ENCODE assay signal across 8 cellular contexts in the genomic region with DNA sequence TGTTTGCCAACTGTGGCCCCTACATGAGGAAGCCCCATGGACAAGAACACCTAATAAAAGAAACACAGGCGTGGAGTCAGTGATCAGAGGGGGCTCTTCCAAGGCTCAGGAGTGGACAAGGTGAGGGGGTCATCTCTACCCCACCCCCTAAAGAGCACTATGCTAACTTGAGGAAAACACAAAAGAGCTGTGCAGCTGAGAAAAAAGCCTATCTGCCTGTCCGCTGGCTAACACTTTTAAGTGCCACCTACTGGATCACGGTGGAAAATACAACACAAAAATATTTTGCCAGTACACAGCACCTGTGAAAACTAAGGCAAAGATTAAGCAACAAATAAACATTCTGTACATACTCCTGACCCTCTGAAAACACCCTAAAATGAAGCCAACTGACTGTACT. TPM values are rescaled to one million over a fixed set of nuclear protein-coding genes. Genes with fewer than 3 reads are reported as not detected.
DNase-seq lines count a peak whose midpoint lies in the region; ATAC-seq, FAIRE-seq and TF ChIP-seq lines count a peak whose summit lies in the region.
"Had no signal": no experiment of that assay in that cellular context is flagged by ENCODE, and none has a peak within 500 bp of the region (broad histone marks: within the 10 kb centered on the region; RNA-seq: fewer than 3 reads in every experiment).

No MANE protein-coding gene starts in this region.

- DNase-seq in GM12864 (ENCODE audit: low read depth) (no peak), K562 (ENCODE audit: extremely low read depth in 1 of 4, low spot score in 3 of 4) (peak in 1 of 4 experiments; percentile 30), nephron progenitor cell (no peak), NCI-H446 treated with DMSO at 0.1 percent for 48 hours (lab: John Stamatoyannopoulos, UW) (no peak)

- TF ChIP-seq CTCF in GM12864 (IDR thresholded peaks at IDR 0.05; ENCODE audit: low read depth, low read length, missing control alignments) = peak; percentile 42
- TF ChIP-seq CTCF in K562 (IDR thresholded peaks at IDR 0.05 in 2 of 3, conservative IDR thresholded peaks at IDR 0.05 in 1 of 3; ENCODE audit: insufficient read depth in 2 of 3, low read depth in 1 of 3, low read length in 3 of 3) = peak; percentile 39 to 48 (median 42); a peak in 4 of 6 replicates
- TF ChIP-seq CTCF in nephron progenitor cell (IDR thresholded peaks at IDR 0.05) = peak; percentile 36

- no peak overlapping the region for H3K4me2 ChIP-seq in K562 (ENCODE audit: insufficient read depth, low read length)

- H3K27ac Mint-ChIP-seq in nephron progenitor cell = no peak overlapping the region

- H3K79me2 ChIP-seq in K562 (ENCODE audit: control insufficient read depth, insufficient read depth, low read length) = no peaks in the 10 kb centered on the region

- TF ChIP-seq POLR2A in K562 (conservative IDR thresholded peaks at IDR 0.05) = no peak

- no peaks in the 10 kb centered on the region for H3K36me3 Mint-ChIP-seq in nephron progenitor cell (ENCODE audit: low read depth)

- peaks cover 0 to 5% of the 10 kb centered on the region in 2 experiments; a peak in 1 of 5 replicates for H3K27me3 ChIP-seq in K562 (ENCODE audit: control insufficient read depth in 2 of 2, insufficient read depth in 2 of 2, low read length in 2 of 2)

- CTCF ChIA-PET in K562 (lab: Yijun Ruan, JAX; ENCODE audit: low intra/inter-chr PET ratio) = interaction anchor here (0.6 to 1.1 kb wide), 2 partner anchors 209 to 901 kb away, joined by 3 read pairs; no protein-coding TSS in a partner anchor

- no peaks in the 10 kb centered on the region for H3K9me1 ChIP-seq in K562 (ENCODE audit: control insufficient read depth, insufficient read depth, low read length)

- H2AFZ ChIP-seq in K562 (ENCODE audit: low read depth, low read length) = 0 out of 2 replicates have a peak overlapping the region, but pooled peaks have one; percentile 45

- TF ChIP-seq EP300 in K562 (IDR thresholded peaks at IDR 0.05; ENCODE audit: low read length) = no peak

- peaks cover 6% of the 10 kb centered on the region; the same call in 1 of the 2 replicates for H4K20me1 ChIP-seq in K562 (replicated peaks; ENCODE audit: control insufficient read depth, insufficient read depth, low read length)

- no peak overlapping the region for H3K9ac ChIP-seq in K562 (ENCODE audit: insufficient read depth in 1 of 2, low read depth in 2 of 2, low read length in 2 of 2)

- peak in 1 of 2 experiments; percentile 36; a peak in 1 of 4 replicates for TF ChIP-seq RAD21 in K562 (CRISPR knock-in tag; conservative IDR thresholded peaks at IDR 0.05 in 1 of 2, IDR thresholded peaks at IDR 0.05 in 1 of 2)

- no peaks in the 10 kb centered on the region for H3K36me3 ChIP-seq in K562 (ENCODE audit: control insufficient read depth, insufficient read depth, low read length)

- peak; percentile 66 for ATAC-seq in HG02885 (IDR thresholded peaks at IDR 0.05; ENCODE audit: poor library complexity, unreplicated experiment)
- ATAC-seq in K562 = peak; percentile 68
- ATAC-seq in activated CD4-positive, CD25-positive, alpha-beta regulatory T cell treated with anti-CD3 and anti-CD28 coated beads, Interleukin-2, amount 50 U/mL, for 24 hours = no peak
- ATAC-seq in HG02798 (IDR thresholded peaks at IDR 0.05; ENCODE audit: poor library complexity, unreplicated experiment) = no peak

- BruUV-seq in K562 (replicated peaks; lab: Mats Ljungman, UMichigan) = no TSS peak

- H3K4me1 ChIP-seq in K562 (replicated peaks in 1 of 2; ENCODE audit: control insufficient read depth in 2 of 2, insufficient read depth in 2 of 2, low read length in 2 of 2) = peaks cover 0 to under 1% of the 10 kb centered on the region in 2 experiments; a peak in 3 of 5 replicates

- in situ Hi-C loops in K562 (cut with MboI) = loop anchor here (25.0 kb wide), 1 partner anchor 1232 kb away; no protein-coding TSS in a partner anchor

- 0% methylated on average over 3 of the region's 3 CpGs for WGBS in K562 (ENCODE audit: insufficient coverage, low coverage, missing lambda C conversion rate)

- no peaks in the 10 kb centered on the region for H3K9me3 Mint-ChIP-seq in nephron progenitor cell

- FAIRE-seq in K562 (lab: Jason Lieb, UNC) = peak; percentile 92
- FAIRE-seq: frontal cortex had no signal

- peaks cover 5% of the 10 kb centered on the region for H3K27me3 Mint-ChIP-seq in nephron progenitor cell (ENCODE audit: low read depth, poor library complexity)

- intact Hi-C loops in K562 (cut with micrococcal nuclease) = loop anchor here (10.0 kb wide), 2 partner anchors 145 to 1275 kb away; partner anchors contain the start of gene ZPBP

- peaks cover 7% of the 10 kb centered on the region for H3K4me1 Mint-ChIP-seq in nephron progenitor cell

- no peak overlapping the region for H3K4me3 ChIP-seq in GM12864 (ENCODE audit: low read depth, low read length)
- H3K4me3 ChIP-seq in K562 = no peak overlapping the region

- H3K27ac ChIP-seq in K562 (ENCODE audit: extremely low read depth, low read depth, low read length) = no peak overlapping the region

- no peak overlapping the region for H3K4me3 Mint-ChIP-seq in nephron progenitor cell

- POLR2A ChIA-PET in K562 (lab: Yijun Ruan, JAX) = no interaction called here

- no peaks in the 10 kb centered on the region for H3K9me3 ChIP-seq in K562 (replicated peaks; ENCODE audit: control insufficient read depth, insufficient read depth, low read depth, low read length)

TF ChIP-seq in K562, 482 proteins besides CTCF, POLR2A, EP300 and RAD21:
- TF ChIP-seq HMG20B (CRISPR knock-in tag; IDR thresholded peaks at IDR 0.05) = no peak
- no peak for TF ChIP-seq NRF1 (conservative IDR thresholded peaks at IDR 0.05 in 1 of 2, IDR thresholded peaks at IDR 0.05 in 1 of 2)
- no peak for TF ChIP-seq MAFG (tag; conservative IDR thresholded peaks at IDR 0.05)
- TF ChIP-seq, protein P1, sequence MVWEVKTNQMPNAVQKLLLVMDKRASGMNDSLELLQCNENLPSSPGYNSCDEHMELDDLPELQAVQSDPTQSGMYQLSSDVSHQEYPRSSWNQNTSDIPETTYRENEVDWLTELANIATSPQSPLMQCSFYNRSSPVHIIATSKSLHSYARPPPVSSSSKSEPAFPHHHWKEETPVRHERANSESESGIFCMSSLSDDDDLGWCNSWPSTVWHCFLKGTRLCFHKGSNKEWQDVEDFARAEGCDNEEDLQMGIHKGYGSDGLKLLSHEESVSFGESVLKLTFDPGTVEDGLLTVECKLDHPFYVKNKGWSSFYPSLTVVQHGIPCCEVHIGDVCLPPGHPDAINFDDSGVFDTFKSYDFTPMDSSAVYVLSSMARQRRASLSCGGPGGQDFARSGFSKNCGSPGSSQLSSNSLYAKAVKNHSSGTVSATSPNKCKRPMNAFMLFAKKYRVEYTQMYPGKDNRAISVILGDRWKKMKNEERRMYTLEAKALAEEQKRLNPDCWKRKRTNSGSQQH (CRISPR knock-in tag; IDR thresholded peaks at IDR 0.05) = no peak
- no peak for TF ChIP-seq FOXP1 (CRISPR knock-in tag; IDR thresholded peaks at IDR 0.05)
- no peak for TF ChIP-seq SIN3A (IDR thresholded peaks at IDR 0.05; ENCODE audit: borderline replicate concordance in 2 of 2, control insufficient read depth in 1 of 2, low read depth in 2 of 2, low read length in 2 of 2)
- no peak for TF ChIP-seq LARP7 (IDR thresholded peaks at IDR 0.05)
- no peak for TF ChIP-seq IFI16 (CRISPR knock-in tag; IDR thresholded peaks at IDR 0.05)
- TF ChIP-seq, protein P2, sequence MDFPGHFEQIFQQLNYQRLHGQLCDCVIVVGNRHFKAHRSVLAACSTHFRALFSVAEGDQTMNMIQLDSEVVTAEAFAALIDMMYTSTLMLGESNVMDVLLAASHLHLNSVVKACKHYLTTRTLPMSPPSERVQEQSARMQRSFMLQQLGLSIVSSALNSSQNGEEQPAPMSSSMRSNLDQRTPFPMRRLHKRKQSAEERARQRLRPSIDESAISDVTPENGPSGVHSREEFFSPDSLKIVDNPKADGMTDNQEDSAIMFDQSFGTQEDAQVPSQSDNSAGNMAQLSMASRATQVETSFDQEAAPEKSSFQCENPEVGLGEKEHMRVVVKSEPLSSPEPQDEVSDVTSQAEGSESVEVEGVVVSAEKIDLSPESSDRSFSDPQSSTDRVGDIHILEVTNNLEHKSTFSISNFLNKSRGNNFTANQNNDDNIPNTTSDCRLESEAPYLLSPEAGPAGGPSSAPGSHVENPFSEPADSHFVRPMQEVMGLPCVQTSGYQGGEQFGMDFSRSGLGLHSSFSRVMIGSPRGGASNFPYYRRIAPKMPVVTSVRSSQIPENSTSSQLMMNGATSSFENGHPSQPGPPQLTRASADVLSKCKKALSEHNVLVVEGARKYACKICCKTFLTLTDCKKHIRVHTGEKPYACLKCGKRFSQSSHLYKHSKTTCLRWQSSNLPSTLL (IDR thresholded peaks at IDR 0.05) = no peak
- no peak for TF ChIP-seq BACH1 (tag; IDR thresholded peaks at IDR 0.05)

RNA-seq across cellular contexts. Expression of gene COBL, which starts 53.1 kb away (rescaled TPM):
- 1.1 and 1.5 TPM in 2 replicates for total RNA-seq in K562 (2011; cell fraction: chromatin; rRNA removed; ENCODE audit: low replicate concordance)
- 0.39 and 0.67 TPM in 2 replicates for total RNA-seq in K562 (2011; cell fraction: nucleolus; rRNA removed)
- 0.51 and 0.61 TPM in 2 replicates for total RNA-seq in K562 (2011; cell fraction: nucleoplasm; rRNA removed)
- total RNA-seq in K562 (2014; rRNA removed) = not detected in 2 replicates
- 0.07 and 0.13 TPM in 2 replicates for total RNA-seq in K562 (2014; rRNA removed; fragmentation: Illumina TruSeq; extraction: Trizol)
- 0.08 and 0.11 TPM in 2 replicates for total RNA-seq in K562 (2015; rRNA removed; fragmentation: Illumina TruSeq; extraction: Trizol)
- total RNA-seq in K562 (2021) = 0.11 and 0.27 TPM in 2 replicates
- polyA plus RNA-seq in K562 (2011; rRNA removed) = 2.4 TPM in 2 replicates
- polyA plus RNA-seq in K562 (2011; cell fraction: cytosol; rRNA removed) = 0.75 and 1.1 TPM in 2 replicates
- 2.6 and 4.8 TPM in 2 replicates for polyA plus RNA-seq in K562 (2011; cell fraction: nucleus; rRNA removed)
- 0.04 and 0.09 TPM in 2 replicates for polyA plus RNA-seq in K562 (2012)
- 0.07 and 0.19 TPM in 2 replicates for polyA plus RNA-seq in K562 (2014; fragmentation: Illumina TruSeq; extraction: Trizol)
- polyA plus RNA-seq in K562 (2014; fragmentation: Nextera tagmentation; extraction: Ambion mirVana) = not detected
- polyA plus RNA-seq in K562 (2014; rRNA removed) = 0.01 and 0.19 TPM in 2 replicates
- polyA minus RNA-seq in K562 (2011; rRNA and poly(A)+ RNA removed) = 3.2 and 4.1 TPM in 2 replicates
- 1.0 and 3.1 TPM in 2 replicates for polyA minus RNA-seq in K562 (2011; cell fraction: cytosol; rRNA and poly(A)+ RNA removed)
- polyA minus RNA-seq in K562 (2011; cell fraction: nucleus; rRNA and poly(A)+ RNA removed) = 2.7 and 3.8 TPM in 2 replicates

Comparison
In these comparisons a context has a peak if more than half of its experiments do, and no peak if none do; other contexts are left out.
1. ATAC-seq: peak in HG02885 (single experiment) and K562 (single experiment); none in activated CD4-positive, CD25-positive, alpha-beta regulatory T cell treated with anti-CD3 and anti-CD28 coated beads, Interleukin-2, amount 50 U/mL, for 24 hours (0 of 2) and HG02798 (single experiment).
2. Peak in every context shown above with its lines, with median percentiles within 50 percentile points of each other: CTCF ChIP-seq.